Comparison of ENCODE assay signal across 8 cellular contexts in the genomic region with DNA sequence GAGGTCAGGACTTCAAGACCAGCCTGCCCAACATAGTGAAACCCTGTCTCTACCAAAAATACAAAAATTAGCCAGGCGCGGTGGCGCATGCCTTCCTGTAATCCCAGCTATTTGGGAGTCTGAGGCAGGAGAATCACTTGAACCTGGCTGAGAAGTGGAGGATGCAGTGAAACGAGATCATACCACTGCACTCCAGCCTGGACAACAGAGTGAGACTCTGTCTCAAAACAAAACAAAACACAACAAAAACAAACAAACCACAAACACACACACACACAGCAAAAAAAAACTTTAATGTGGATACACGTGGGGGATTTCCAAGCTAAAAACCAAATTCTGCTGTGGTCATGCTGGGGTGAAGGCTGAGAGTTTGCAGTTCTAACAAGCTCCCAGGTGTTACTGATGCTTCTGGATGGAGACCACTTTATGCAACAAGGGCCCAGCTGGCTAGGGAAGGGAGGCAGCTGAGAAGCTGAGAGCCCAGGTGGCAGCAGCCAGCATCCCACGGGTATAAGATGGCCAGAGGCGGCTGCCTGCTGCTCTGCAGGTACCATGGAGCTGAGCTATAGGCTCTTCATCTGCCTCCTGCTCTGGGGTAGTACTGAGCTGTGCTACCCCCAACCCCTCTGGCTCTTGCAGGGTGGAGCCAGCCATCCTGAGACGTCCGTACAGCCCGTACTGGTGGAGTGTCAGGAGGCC. TPM values are rescaled to one million over a fixed set of nuclear protein-coding genes. Genes with fewer than 3 reads are reported as not detected.
DNase-seq lines count a peak whose midpoint lies in the region; ATAC-seq, FAIRE-seq and TF ChIP-seq lines count a peak whose summit lies in the region.

ZP3 (plus strand) TSS at position 538 of the 699 bp plus-strand sequence; CDS start at position 553, 15 bp downstream.

- no peaks in the 10 kb centered on the region for H3K9me3 ChIP-seq in mucosa of descending colon

- H3K4me3 ChIP-seq in mucosa of descending colon: no peak within 1 kb of the TSS

- TF ChIP-seq CTCF in RWPE1 (conservative IDR thresholded peaks at IDR 0.05; ENCODE audit: low read depth) (no peak), mucosa of descending colon (IDR thresholded peaks at IDR 0.05) (no peak)

- H3K4me1 ChIP-seq in mucosa of descending colon (ENCODE audit: low read depth): no peaks in the 10 kb centered on the region

- H3K36me3 ChIP-seq in mucosa of descending colon (ENCODE audit: low read depth): no peaks in the 10 kb centered on the region

- FAIRE-seq in GM18507 (lab: Jason Lieb, UNC): peak; percentile 71

- H3K27ac ChIP-seq in RWPE1: peak within 1 kb of the TSS; percentile 99

- DNase-seq in GM18507 (ENCODE audit: extremely low spot score, insufficient read length, low read depth) (no peak), RWPE1 (ENCODE audit: low spot score) (no peak), mucosa of descending colon (no peak), NCI-H2196 treated with DMSO at 0.1 percent for 48 hours (lab: John Stamatoyannopoulos, UW; ENCODE audit: unreplicated experiment) (no peak), SW480 (ENCODE audit: low spot score) (no peak), EL (no peak)
- no peak for DNase-seq in activated CD8-positive, alpha-beta memory T cell treated with anti-CD3 and anti-CD28 coated beads, Interleukin-2, amount 50 U/mL, for 48 hours

- CTCF ChIA-PET in RWPE1 (lab: Yijun Ruan, JAX): interaction anchor here (0.6 to 1.1 kb wide), 3 partner anchors 46 to 246 kb away, joined by 3 to 7 read pairs (median 3); no protein-coding TSS in a partner anchor

- intact Hi-C loops in mucosa of descending colon (cut with DNase I, micrococcal nuclease): no loop called here

- POLR2A ChIA-PET in RWPE1 (lab: Yijun Ruan, JAX; ENCODE audit: low non-redundant PET): no interaction called here

- ATAC-seq in HG02610 (IDR thresholded peaks at IDR 0.05; ENCODE audit: unreplicated experiment): peak; percentile 79
- peak; percentile 9 for ATAC-seq in mucosa of descending colon

RNA-seq across cellular contexts. Expression of gene ZP3, which starts in this region (rescaled TPM):
- 10 to 100 TPM in 2 of 3 donors, 1 to 10 TPM in 1; 4.4 to 16.1 (median 10.8) TPM for total RNA-seq in mucosa of descending colon
